Comparison of ENCODE assay signal across 27 cellular contexts in genomic region chr6:167933847-167934246, GRCh38.
DNase-seq lines count a peak whose midpoint lies in the region; ATAC-seq and TF ChIP-seq lines count a peak whose summit lies in the region.
"Had no signal": no experiment of that assay in that cellular context is flagged by ENCODE, and none has a peak within 500 bp of the region (broad histone marks: within the 10 kb centered on the region; RNA-seq: fewer than 3 reads in every experiment).

No MANE protein-coding gene starts in this region.

- H3K27me3 ChIP-seq in cardiac muscle cell (no peaks in the 10 kb centered on the region), right cardiac atrium (ENCODE audit: control insufficient read depth, insufficient read depth) (no peaks in the 10 kb centered on the region), suprapubic skin (no peaks in the 10 kb centered on the region)
- H3K27me3 ChIP-seq: neutrophil, vagina had no signal

- TF ChIP-seq CTCF in cardiac muscle cell (IDR thresholded peaks at IDR 0.05; ENCODE audit: low read depth, low read length) (no peak), mesothelial cell of epicardium (IDR thresholded peaks at IDR 0.05; ENCODE audit: unreplicated experiment) (no peak), suprapubic skin (IDR thresholded peaks at IDR 0.05) (no peak), foreskin fibroblast (IDR thresholded peaks at IDR 0.05; ENCODE audit: low read depth, low read length) (no peak)
- no peak for TF ChIP-seq CTCF in activated CD8-positive, alpha-beta T cell treated with anti-CD3 and anti-CD28 coated beads for 36 hours (IDR thresholded peaks at IDR 0.05)

- H3K4me1 ChIP-seq in cardiac muscle cell (ENCODE audit: low read depth) (peaks cover 18% of the 10 kb centered on the region), right cardiac atrium (ENCODE audit: control insufficient read depth, insufficient read depth, low read length) (no peaks in the 10 kb centered on the region), suprapubic skin (peaks cover 9% of the 10 kb centered on the region)
- H3K4me1 ChIP-seq: vagina had no signal

- H3K27ac ChIP-seq in cardiac muscle cell, result peak overlapping the region; percentile 88
- peak overlapping the region; percentile 14 for H3K27ac ChIP-seq in right cardiac atrium (ENCODE audit: low read length)
- peak overlapping the region; percentile 67 for H3K27ac ChIP-seq in suprapubic skin
- H3K27ac ChIP-seq: neutrophil, vagina had no signal

- no peaks in the 10 kb centered on the region for H3K9me3 ChIP-seq in cardiac muscle cell (ENCODE audit: low read depth)
- no peaks in the 10 kb centered on the region for H3K9me3 ChIP-seq in right cardiac atrium (ENCODE audit: control insufficient read depth, low read length)
- H3K9me3 ChIP-seq in suprapubic skin, result no peaks in the 10 kb centered on the region
- H3K9me3 ChIP-seq: neutrophil, vagina had no signal

- intact Hi-C loops in left cardiac atrium (cut with DNase I), result no loop called here
- intact Hi-C loops in right cardiac atrium (cut with DNase I), result loop anchor here in 1 of 4 donors (10.0 kb wide), 1 partner anchor 101 kb away; no protein-coding TSS in a partner anchor
- intact Hi-C loops in activated CD8-positive, alpha-beta T cell treated with anti-CD3 and anti-CD28 coated beads for 36 hours (cut with micrococcal nuclease), result no loop called here

- POLR2A ChIA-PET in activated CD8-positive, alpha-beta T cell treated with anti-CD3 and anti-CD28 coated beads for 36 hours (lab: Charles Lee), result no interaction called here

- H3K36me3 Mint-ChIP-seq in mesothelial cell of epicardium, result peaks cover 29% of the 10 kb centered on the region
- H3K36me3 Mint-ChIP-seq in activated CD8-positive, alpha-beta T cell treated with anti-CD3 and anti-CD28 coated beads for 36 hours (ENCODE audit: low read depth), result peaks cover 2% of the 10 kb centered on the region

- ATAC-seq in left cardiac atrium (no peak), right cardiac atrium (peak in 1 of 2 donors; percentile 28)
- no peak for ATAC-seq in activated CD8-positive, alpha-beta T cell treated with anti-CD3 and anti-CD28 coated beads for 36 hours
- ATAC-seq: effector memory CD8-positive, alpha-beta T cell; Panc1 had no signal

- no peaks in the 10 kb centered on the region for H3K9me3 Mint-ChIP-seq in mesothelial cell of epicardium
- no peaks in the 10 kb centered on the region for H3K9me3 Mint-ChIP-seq in activated CD8-positive, alpha-beta T cell treated with anti-CD3 and anti-CD28 coated beads for 36 hours
- H3K9me3 Mint-ChIP-seq: central memory CD8-positive, alpha-beta T cell; effector memory CD8-positive, alpha-beta T cell; T-helper 2 cell treated with Interferon-gamma antibody and Interleukin-4, amounts not matched to agents 5 μg/mL and 100 μg/mL, for 36 hours had no signal

- peak in 1 of 2 donors; percentile 38 for DNase-seq in cardiac muscle cell (ENCODE audit: low read depth in 1 of 2, low spot score in 1 of 2)
- DNase-seq in left cardiac atrium, result no peak
- no peak for DNase-seq in right cardiac atrium
- no peak for DNase-seq in mesothelial cell of epicardium (ENCODE audit: low spot score in 2 of 2, unreplicated experiment in 2 of 2)
- DNase-seq in suprapubic skin (ENCODE audit: low spot score in 2 of 2), result no peak
- no peak for DNase-seq in activated CD8-positive, alpha-beta T cell treated with anti-CD3 and anti-CD28 coated beads for 36 hours
- no peak for DNase-seq in hypothalamus (lab: John Stamatoyannopoulos, UW)
- DNase-seq in foreskin fibroblast, result no peak
- DNase-seq: 8988T; activated CD4-positive, CD25-positive, alpha-beta regulatory T cell; activated naive CD4-positive, alpha-beta T cell treated with anti-CD3 and anti-CD28 coated beads, Interleukin-2, amount 50 U/mL, for 16 hours; activated T-cell treated with anti-CD3 and anti-CD28 coated beads, Interleukin-2, amount 50 U/mL, for 48 hours; anterior cingulate cortex; DMS79; effector memory CD8-positive, alpha-beta T cell; H7; head of caudate nucleus; Karpas-422; NCI-H1048; NCI-H2081; NCI-H446; NK-92 treated with Interleukin-12 subunit alpha and Interleukin-12 subunit beta, amount 100 ng/mL, for 24 hours had no signal

- H3K27ac Mint-ChIP-seq in mesothelial cell of epicardium, result peak overlapping the region; percentile 82
- no peak overlapping the region for H3K27ac Mint-ChIP-seq in activated CD8-positive, alpha-beta T cell treated with anti-CD3 and anti-CD28 coated beads for 36 hours
- H3K27ac Mint-ChIP-seq: effector memory CD8-positive, alpha-beta T cell; T-helper 2 cell treated with Interferon-gamma antibody and Interleukin-4, amounts not matched to agents 5 μg/mL and 100 μg/mL, for 36 hours had no signal

- peaks cover 30% of the 10 kb centered on the region for H3K36me3 ChIP-seq in cardiac muscle cell
- H3K36me3 ChIP-seq in suprapubic skin, result peaks cover 17% of the 10 kb centered on the region
- H3K36me3 ChIP-seq: neutrophil had no signal

- TF ChIP-seq POLR2A in suprapubic skin (IDR thresholded peaks at IDR 0.05), result no peak

- H3K4me3 ChIP-seq in cardiac muscle cell, result no peak overlapping the region
- no peak overlapping the region for H3K4me3 ChIP-seq in right cardiac atrium (ENCODE audit: low read length)
- H3K4me3 ChIP-seq in suprapubic skin, result no peak overlapping the region
- H3K4me3 ChIP-seq in foreskin fibroblast (ENCODE audit: low read depth in 1 of 2, low read length in 2 of 2), result no peak overlapping the region
- H3K4me3 ChIP-seq: vagina had no signal

- no peaks in the 10 kb centered on the region for H3K27me3 Mint-ChIP-seq in mesothelial cell of epicardium (ENCODE audit: low read depth)
- peaks cover 7% of the 10 kb centered on the region for H3K27me3 Mint-ChIP-seq in activated CD8-positive, alpha-beta T cell treated with anti-CD3 and anti-CD28 coated beads for 36 hours
- H3K27me3 Mint-ChIP-seq: central memory CD8-positive, alpha-beta T cell had no signal

- TF ChIP-seq EP300 in suprapubic skin (IDR thresholded peaks at IDR 0.05), result no peak

- WGBS in right cardiac atrium, result 92% methylated on average over 7 of the region's 7 CpGs
- 95% methylated on average over 7 of the region's 7 CpGs for WGBS in suprapubic skin

- no peak overlapping the region for H3K4me3 Mint-ChIP-seq in mesothelial cell of epicardium
- H3K4me3 Mint-ChIP-seq in activated CD8-positive, alpha-beta T cell treated with anti-CD3 and anti-CD28 coated beads for 36 hours, result no peak overlapping the region
- H3K4me3 Mint-ChIP-seq: central memory CD8-positive, alpha-beta T cell; effector memory CD8-positive, alpha-beta T cell; T-helper 2 cell treated with Interferon-gamma antibody and Interleukin-4, amounts not matched to agents 5 μg/mL and 100 μg/mL, for 36 hours had no signal

- CTCF ChIA-PET in activated CD8-positive, alpha-beta T cell treated with anti-CD3 and anti-CD28 coated beads for 36 hours (lab: Charles Lee), result interaction anchor here (0.6 kb wide), 1 partner anchor 236 kb away, joined by 3 read pairs; no protein-coding TSS in a partner anchor

- H3K4me1 Mint-ChIP-seq in mesothelial cell of epicardium, result peaks cover 31% of the 10 kb centered on the region
- no peaks in the 10 kb centered on the region for H3K4me1 Mint-ChIP-seq in activated CD8-positive, alpha-beta T cell treated with anti-CD3 and anti-CD28 coated beads for 36 hours (ENCODE audit: low read depth)
- H3K4me1 Mint-ChIP-seq: central memory CD8-positive, alpha-beta T cell had no signal

Comparison
In these comparisons a context has a peak if more than half of its experiments do, and no peak if none do; other contexts are left out.
1. H3K27ac ChIP-seq: peak in every context shown above with its lines; median percentile 88 in cardiac muscle cell; 67 in suprapubic skin; 14 in right cardiac atrium.